In the genomic region with DNA sequence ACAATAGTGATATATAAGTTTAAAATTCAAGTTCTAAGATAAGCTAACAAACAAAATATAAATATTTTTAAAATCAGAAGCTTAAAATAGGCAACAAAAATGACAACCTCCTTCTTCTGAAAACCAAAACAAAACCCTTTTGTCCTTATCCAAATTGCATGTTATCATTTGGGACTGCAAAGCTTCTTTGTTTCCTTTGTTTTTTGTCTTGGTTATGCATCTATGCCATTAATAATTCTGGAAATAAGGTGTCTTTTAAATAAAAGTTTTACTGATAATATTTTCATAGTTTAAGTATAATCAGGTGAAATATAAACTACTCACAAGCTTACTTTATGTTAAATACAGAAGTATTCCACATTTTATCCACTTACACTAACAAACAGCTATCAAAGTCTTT, we compare ENCODE assay signal across 23 cellular contexts.
"Had no signal": no experiment of that assay in that cellular context is flagged by ENCODE, and none has a peak within 500 bp of the region (broad histone marks: within the 10 kb centered on the region; RNA-seq: fewer than 3 reads in every experiment).

No MANE protein-coding gene starts in this region.

- H3K27me3 ChIP-seq: ascending aorta, body of pancreas had no signal

- H3K27ac ChIP-seq: ascending aorta, body of pancreas, KMS-11, PC-9 had no signal

- DNase-seq: activated B cell treated with CpG ODN at 0.5 μM for 24 hours; activated CD4-positive, alpha-beta T cell treated with anti-CD3 and anti-CD28 coated beads for 1 hour; activated CD4-positive, alpha-beta T cell treated with anti-CD3 and anti-CD28 coated beads, Interleukin-2, amount 10 ng/mL, durations not matched to agents 24 days and 14 days; activated CD4-positive, alpha-beta T cell treated with anti-CD3 and anti-CD28 coated beads, Interleukin-2, amount 50 U/mL, for 48 hours; activated CD8-positive, alpha-beta memory T cell treated with anti-CD3 and anti-CD28 coated beads, Interleukin-2, amount 10 ng/mL, durations not matched to agents 7 days and 5 days; activated effector memory CD4-positive, alpha-beta T cell treated with Interleukin-2 at 50 U/mL for 16 hours; activated naive CD4-positive, alpha-beta T cell; activated T-cell treated with anti-CD3 and anti-CD28 coated beads, Interleukin-2, amount 50 U/mL, for 24 hours; body of pancreas; NCI-H1092 treated with DMSO at 0.1 percent for 48 hours; NCI-H1417 treated with DMSO at 0.1 percent for 48 hours; NCI-H1694; NCI-H2029; NCI-H2107; NCI-H510A treated with DMSO at 0.1 percent for 48 hours; NCI-H69; PC-9; SIG-M5; T-cell; T-helper 2 cell; T1000 had no signal
